20 cellular contexts compared by ENCODE assay signal in the genomic region with DNA sequence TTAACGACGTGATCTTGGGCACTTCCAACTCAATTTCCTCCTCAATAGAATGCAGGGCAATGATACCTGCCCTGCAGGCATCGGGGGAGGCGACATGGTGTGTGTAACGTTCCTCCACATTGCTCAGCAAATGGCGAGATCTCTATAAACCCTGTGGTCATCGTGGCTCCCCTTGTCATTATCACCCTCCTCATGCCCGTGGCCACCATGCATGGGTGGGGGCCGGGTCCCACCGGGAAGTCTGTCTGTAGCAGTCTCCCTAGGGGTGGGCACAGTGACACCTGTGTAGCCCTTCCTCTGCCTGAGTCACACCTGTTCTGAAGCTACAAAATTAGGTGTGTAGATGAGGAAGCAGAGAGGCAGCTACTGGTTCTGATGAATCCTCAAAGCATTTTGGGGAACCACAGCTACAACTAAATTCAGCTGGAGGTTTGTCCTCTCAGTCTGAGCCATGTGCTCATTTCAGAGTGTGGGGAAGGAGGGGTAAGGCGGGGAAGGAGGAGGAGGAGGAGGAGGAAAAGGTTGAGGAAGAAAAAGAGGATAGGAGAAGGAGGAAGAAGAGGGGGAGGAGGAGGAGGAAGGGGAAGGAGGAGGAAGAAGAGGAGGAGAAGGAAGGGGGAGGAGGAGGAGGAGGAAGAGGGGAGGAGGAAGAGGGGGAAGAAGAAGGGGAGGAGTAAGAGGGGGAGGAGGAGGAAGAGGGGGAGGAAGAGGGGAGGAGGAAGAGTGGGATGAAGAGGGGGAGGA. TPM values are rescaled to one million over a fixed set of nuclear protein-coding genes. Genes with fewer than 3 reads are reported as not detected.
DNase-seq lines count a peak whose midpoint lies in the region; ATAC-seq and TF ChIP-seq lines count a peak whose summit lies in the region.
"Had no signal": no experiment of that assay in that cellular context is flagged by ENCODE, and none has a peak within 500 bp of the region (broad histone marks: within the 10 kb centered on the region; RNA-seq: fewer than 3 reads in every experiment).

No MANE protein-coding gene starts in this region.

- H3K27ac Mint-ChIP-seq in IgD-negative memory B cell (peak overlapping the region in 2 of 3 donors; percentile 2 to 89), endothelial cell (ENCODE audit: unreplicated experiment) (peak overlapping the region; percentile 3), CD14-positive monocyte (peak overlapping the region in 1 of 7 donors; percentile 43)
- H3K27ac Mint-ChIP-seq in stimulated activated effector memory CD8-positive, alpha-beta T cell treated with anti-CD3 and anti-CD28 coated beads, Interleukin-12 subunit alpha, Interleukin-12 subunit beta, amount 100 ng/mL, for 72 hours: peak overlapping the region; percentile 18
- H3K27ac Mint-ChIP-seq: activated naive CD4-positive, alpha-beta T cell treated with anti-CD3 and anti-CD28 coated beads, Interleukin-2, amount 50 U/mL, for 24 hours had no signal

- peak overlapping the region in 2 of 4 donors; percentile 40 to 53 for H3K4me3 Mint-ChIP-seq in IgD-negative memory B cell
- H3K4me3 Mint-ChIP-seq in endothelial cell (ENCODE audit: unreplicated experiment): no peak overlapping the region
- H3K4me3 Mint-ChIP-seq in stimulated activated effector memory CD8-positive, alpha-beta T cell treated with anti-CD3 and anti-CD28 coated beads, Interleukin-12 subunit alpha, Interleukin-12 subunit beta, amount 100 ng/mL, for 72 hours: no peak overlapping the region
- H3K4me3 Mint-ChIP-seq in CD14-positive monocyte: no peak overlapping the region
- H3K4me3 Mint-ChIP-seq: activated naive CD4-positive, alpha-beta T cell treated with anti-CD3 and anti-CD28 coated beads, Interleukin-2, amount 50 U/mL, for 24 hours; CD4-positive, alpha-beta memory T cell had no signal

- intact Hi-C loops in CD14-positive monocyte (cut with micrococcal nuclease): no loop called here

- peaks cover 37 to 54% (median 53%) of the 10 kb centered on the region in 3 donors for H3K4me1 Mint-ChIP-seq in IgD-negative memory B cell
- H3K4me1 Mint-ChIP-seq in endothelial cell (ENCODE audit: unreplicated experiment): peaks cover 17% of the 10 kb centered on the region
- peaks cover 26% of the 10 kb centered on the region for H3K4me1 Mint-ChIP-seq in stimulated activated effector memory CD8-positive, alpha-beta T cell treated with anti-CD3 and anti-CD28 coated beads, Interleukin-12 subunit alpha, Interleukin-12 subunit beta, amount 100 ng/mL, for 72 hours
- H3K4me1 Mint-ChIP-seq in CD14-positive monocyte: peaks cover 35% of the 10 kb centered on the region

- TF ChIP-seq CTCF in endothelial cell (IDR thresholded peaks at IDR 0.05; ENCODE audit: unreplicated experiment) (no peak), CD14-positive monocyte (IDR thresholded peaks at IDR 0.05) (no peak)

- no peak for ATAC-seq in stimulated activated effector memory CD8-positive, alpha-beta T cell treated with anti-CD3 and anti-CD28 coated beads, Interleukin-12 subunit alpha, Interleukin-12 subunit beta, amount 100 ng/mL, for 72 hours
- no peak for ATAC-seq in GM21619 (IDR thresholded peaks at IDR 0.05; ENCODE audit: unreplicated experiment)

- no peaks in the 10 kb centered on the region for H3K27me3 Mint-ChIP-seq in IgD-negative memory B cell
- peaks cover 11% of the 10 kb centered on the region for H3K27me3 Mint-ChIP-seq in endothelial cell (ENCODE audit: unreplicated experiment)
- H3K27me3 Mint-ChIP-seq in CD14-positive monocyte (ENCODE audit: low read depth in 3 of 3): peaks cover 4 to 12% (median 11%) of the 10 kb centered on the region in 3 donors
- H3K27me3 Mint-ChIP-seq: activated naive CD4-positive, alpha-beta T cell treated with anti-CD3 and anti-CD28 coated beads, Interleukin-2, amount 50 U/mL, for 24 hours had no signal

- H3K9me3 Mint-ChIP-seq in IgD-negative memory B cell (no peaks in the 10 kb centered on the region), endothelial cell (ENCODE audit: unreplicated experiment) (no peaks in the 10 kb centered on the region), CD14-positive monocyte (peaks cover 0 to 4% (median 0%) of the 10 kb centered on the region in 7 donors)
- H3K9me3 Mint-ChIP-seq in stimulated activated effector memory CD8-positive, alpha-beta T cell treated with anti-CD3 and anti-CD28 coated beads, Interleukin-12 subunit alpha, Interleukin-12 subunit beta, amount 100 ng/mL, for 72 hours: no peaks in the 10 kb centered on the region
- H3K9me3 Mint-ChIP-seq: activated naive CD4-positive, alpha-beta T cell treated with anti-CD3 and anti-CD28 coated beads, Interleukin-2, amount 50 U/mL, for 24 hours had no signal

- DNase-seq in activated CD8-positive, alpha-beta memory T cell treated with anti-CD3 and anti-CD28 coated beads for 24 hours: peak; percentile 40
- DNase-seq in activated CD8-positive, alpha-beta memory T cell treated with anti-CD3 and anti-CD28 coated beads, Interleukin-2, amount 50 U/mL, for 4 hours: no peak
- DNase-seq in endothelial cell (ENCODE audit: low spot score) (no peak), CD14-positive monocyte (ENCODE audit: low spot score) (no peak)
- DNase-seq in stimulated activated effector memory CD8-positive, alpha-beta T cell treated with anti-CD3 and anti-CD28 coated beads, Interleukin-12 subunit alpha, Interleukin-12 subunit beta, amount 100 ng/mL, for 72 hours (ENCODE audit: low spot score in 2 of 2): no peak
- DNase-seq in stimulated activated CD8-positive, alpha-beta memory T cell treated with anti-CD3 and anti-CD28 coated beads, Interleukin-4, amount 100 ng/mL, for 48 hours: no peak
- DNase-seq: activated CD4-positive, alpha-beta T cell treated with anti-CD3 and anti-CD28 coated beads for 4 hours; activated T-cell treated with anti-CD3 and anti-CD28 coated beads for 4 hours; CD4-positive, alpha-beta memory T cell; DMS79; hippocampal formation; kidney; NCI-H1417 treated with DMSO at 0.1 percent for 48 hours; NCI-H2171; PC-9; stimulated activated CD4-positive, alpha-beta T cell treated with anti-CD3 and anti-CD28 coated beads, Interleukin-12 subunit alpha, Interleukin-12 subunit beta, amount 100 ng/mL, for 4 hours had no signal

- H3K36me3 Mint-ChIP-seq in IgD-negative memory B cell (peaks cover 2% of the 10 kb centered on the region), endothelial cell (ENCODE audit: low read depth, unreplicated experiment) (peaks cover 8% of the 10 kb centered on the region), CD14-positive monocyte (no peaks in the 10 kb centered on the region)
- peaks cover 6% of the 10 kb centered on the region for H3K36me3 Mint-ChIP-seq in stimulated activated effector memory CD8-positive, alpha-beta T cell treated with anti-CD3 and anti-CD28 coated beads, Interleukin-12 subunit alpha, Interleukin-12 subunit beta, amount 100 ng/mL, for 72 hours
- H3K36me3 Mint-ChIP-seq: activated naive CD4-positive, alpha-beta T cell treated with anti-CD3 and anti-CD28 coated beads, Interleukin-2, amount 50 U/mL, for 24 hours; CD4-positive, alpha-beta memory T cell had no signal

RNA-seq across cellular contexts. Expression of a gene that starts 11.0 kb away (rescaled TPM):
- polyA plus RNA-seq in IgD-negative memory B cell (2.0 TPM), CD14-positive monocyte (10 to 100 TPM; 17.8 to 22.1 TPM)
- total RNA-seq in endothelial cell (ENCODE audit: unreplicated experiment): 0.28 TPM
- total RNA-seq: H4, PC-9 had no signal
